9 cellular contexts compared by ENCODE assay signal in genomic region chr10:124701881-124702656, GRCh38. TPM values are rescaled to one million over a fixed set of nuclear protein-coding genes. Genes with fewer than 3 reads are reported as not detected.
DNase-seq lines count a peak whose midpoint lies in the region; ATAC-seq and TF ChIP-seq lines count a peak whose summit lies in the region.
"Had no signal": no experiment of that assay in that cellular context is flagged by ENCODE, and none has a peak within 500 bp of the region (broad histone marks: within the 10 kb centered on the region; RNA-seq: fewer than 3 reads in every experiment).

No MANE protein-coding gene starts in this region.

- H3K27ac ChIP-seq in effector memory CD4-positive, alpha-beta T cell (ENCODE audit: insufficient read depth, low read length, poor library complexity, severe bottlenecking) = peak overlapping the region; percentile 72
- H3K27ac ChIP-seq in ovary = peak overlapping the region; percentile 74 to 96
- H3K27ac ChIP-seq in vagina = peak overlapping the region; percentile 81

- TF ChIP-seq POLR2A in ovary (IDR thresholded peaks at IDR 0.05) (no peak), vagina (IDR thresholded peaks at IDR 0.05) (no peak)

- intact Hi-C loops in ovary (cut with DNase I) (loop anchor here (5.0 kb wide), 3 partner anchors 35 to 70 kb away; partner anchors contain the start of gene FAM53B (in 2 of the 4)), vagina (cut with DNase I) (loop anchor here (5.0 kb wide), 1 partner anchor 40 kb away; the partner anchor contains the start of gene FAM53B)

- H3K27me3 ChIP-seq in effector memory CD4-positive, alpha-beta T cell (replicated peaks; ENCODE audit: control insufficient read depth, insufficient read depth, low read length, poor library complexity, severe bottlenecking) = no peaks in the 10 kb centered on the region
- H3K27me3 ChIP-seq in ovary (no peaks in the 10 kb centered on the region), vagina (no peaks in the 10 kb centered on the region)

- DNase-seq in activated naive CD4-positive, alpha-beta T cell treated with Interleukin-2 at 50 U/mL for 16 hours = peak; percentile 61
- DNase-seq in activated naive CD4-positive, alpha-beta T cell (lab: John Stamatoyannopoulos, UW) = no peak
- DNase-seq in effector memory CD4-positive, alpha-beta T cell = peak in 1 of 3 donors; percentile 29
- DNase-seq in ovary = peak; percentile 87 to 91 (median 88)
- no peak for DNase-seq in vagina (ENCODE audit: extremely low spot score in 2 of 2)
- no peak for DNase-seq in mesenteric fat pad (ENCODE audit: low spot score)
- DNase-seq in GM19238 (ENCODE audit: insufficient read length, low spot score) = no peak
- DNase-seq: NCI-H2107 had no signal

- peaks cover 99% of the 10 kb centered on the region for H3K4me1 ChIP-seq in effector memory CD4-positive, alpha-beta T cell (ENCODE audit: control insufficient read depth, insufficient read depth, low read length, poor library complexity, severe bottlenecking)
- H3K4me1 ChIP-seq in ovary (ENCODE audit: insufficient read depth) (peaks cover 75% of the 10 kb centered on the region), vagina (peaks cover 98% of the 10 kb centered on the region)

- WGBS in ovary, 3 donors = 18 to 20% (median 19%) methylated on average over 13 of the region's 13 CpGs

- H3K4me3 ChIP-seq in effector memory CD4-positive, alpha-beta T cell (ENCODE audit: insufficient read depth, low read depth, low read length, poor library complexity, severe bottlenecking) = no peak overlapping the region
- no peak overlapping the region for H3K4me3 ChIP-seq in ovary
- no peak overlapping the region for H3K4me3 ChIP-seq in vagina

- ATAC-seq in HG02798 (IDR thresholded peaks at IDR 0.05; ENCODE audit: poor library complexity, unreplicated experiment) = no peak

- TF ChIP-seq EP300 in ovary (IDR thresholded peaks at IDR 0.05) = peak; percentile 27

- TF ChIP-seq CTCF in ovary (IDR thresholded peaks at IDR 0.05) (no peak), vagina (IDR thresholded peaks at IDR 0.05) (no peak)

- no peaks in the 10 kb centered on the region for H3K9me3 ChIP-seq in effector memory CD4-positive, alpha-beta T cell (ENCODE audit: control insufficient read depth, low read length)
- H3K9me3 ChIP-seq in ovary = no peaks in the 10 kb centered on the region
- H3K9me3 ChIP-seq in vagina = no peaks in the 10 kb centered on the region

- H3K36me3 ChIP-seq in effector memory CD4-positive, alpha-beta T cell (ENCODE audit: control insufficient read depth, insufficient read depth, low read length) = peaks cover 14% of the 10 kb centered on the region
- H3K36me3 ChIP-seq in ovary = no peaks in the 10 kb centered on the region
- peaks cover 0 to 15% of the 10 kb centered on the region in 2 donors for H3K36me3 ChIP-seq in vagina

RNA-seq across cellular contexts. Expression of gene FAM53B, which starts 42.1 kb away (rescaled TPM):
- 10 to 100 TPM; 29.8 to 77.6 (median 47.8) TPM for total RNA-seq in ovary
- polyA plus RNA-seq in ovary = 10 to 100 TPM in 1 of 2 donors, 1 to 10 TPM in 1; 9.7 to 21.3 TPM
- total RNA-seq in vagina = 35.1 TPM
- 35.0 TPM for total RNA-seq in mesenteric fat pad

Comparison
In these comparisons a context has a peak if more than half of its experiments do, and no peak if none do; other contexts are left out.
1. DNase-seq: peak in activated naive CD4-positive, alpha-beta T cell treated with Interleukin-2 at 50 U/mL for 16 hours (single experiment) and ovary (5 of 5); none in activated naive CD4-positive, alpha-beta T cell (0 of 4), vagina (0 of 2), mesenteric fat pad (single experiment) and GM19238 (single experiment).
2. Peak in every context shown above with its lines, with median percentiles within 50 percentile points of each other: H3K27ac ChIP-seq.